In the genomic region with DNA sequence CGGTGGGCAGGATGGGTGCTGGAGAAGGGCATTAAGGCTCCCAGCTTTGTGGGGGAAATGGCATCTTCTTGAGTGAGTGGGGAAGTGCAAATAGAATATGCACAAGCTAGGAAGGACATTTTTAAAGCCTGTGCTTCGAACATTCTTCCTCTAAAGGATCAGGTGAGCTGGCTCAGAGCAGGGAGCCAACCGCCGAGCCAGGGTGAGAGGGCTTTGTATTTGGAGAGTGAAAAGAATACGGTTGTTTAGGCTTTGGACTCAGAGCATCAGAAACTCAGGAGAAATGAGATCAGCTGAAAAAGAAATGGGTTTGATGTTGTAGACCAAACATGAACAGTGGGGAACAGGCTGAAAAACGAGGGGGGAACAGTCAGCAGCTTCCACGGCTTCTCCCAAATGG, we compare ENCODE assay signal across 4 cellular contexts. TPM values are rescaled to one million over a fixed set of nuclear protein-coding genes. Genes with fewer than 3 reads are reported as not detected.
"Had no signal": no experiment of that assay in that cellular context is flagged by ENCODE, and none has a peak within 500 bp of the region (broad histone marks: within the 10 kb centered on the region; RNA-seq: fewer than 3 reads in every experiment).

No MANE protein-coding gene starts in this region.

RNA-seq across cellular contexts. Expression of a gene that starts 19.8 kb away (rescaled TPM):
- total RNA-seq: hepatocyte, mesothelial cell of epicardium, myocyte had no signal
- polyA plus RNA-seq: mammary epithelial cell had no signal
